ENCODE assay signal across 23 cellular contexts in genomic region chr12:46898152-46898931, GRCh38.
DNase-seq lines count a peak whose midpoint lies in the region; ATAC-seq, FAIRE-seq and TF ChIP-seq lines count a peak whose summit lies in the region.
"Had no signal": no experiment of that assay in that cellular context is flagged by ENCODE, and none has a peak within 500 bp of the region (broad histone marks: within the 10 kb centered on the region; RNA-seq: fewer than 3 reads in every experiment).

No MANE protein-coding gene starts in this region.

- peaks cover 7 to 8% of the 10 kb centered on the region in 2 donors for H3K9me3 Mint-ChIP-seq in activated T-cell treated with anti-CD3 and anti-CD28 coated beads, Interleukin-2, amount 50 U/mL, for 72 hours
- H3K9me3 Mint-ChIP-seq in activated T-cell treated with anti-CD3 and anti-CD28 coated beads, Interleukin-2, amount 50 U/mL, for 4 hours = peaks cover 6% of the 10 kb centered on the region
- no peaks in the 10 kb centered on the region for H3K9me3 Mint-ChIP-seq in astrocyte (ENCODE audit: unreplicated experiment)

- H3K9ac ChIP-seq in astrocyte (ENCODE audit: low read length) = no peak overlapping the region
- H3K9ac ChIP-seq: BLaER1 treated with 17β-estradiol and CSF1 and Interleukin-3, amounts not matched to agents 10 nM and 100 nM; GM23248 had no signal

- peak; percentile 63 for FAIRE-seq in astrocyte (lab: Jason Lieb, UNC)
- FAIRE-seq: G401.6, GM12892, H1 had no signal

- no peak overlapping the region for H3K27ac ChIP-seq in astrocyte (ENCODE audit: low read depth, low read length)
- H3K27ac ChIP-seq: 22Rv1; BLaER1 treated with 17β-estradiol and CSF1 and Interleukin-3, amounts not matched to agents 10 nM and 100 nM; GM23248 had no signal

- peak overlapping the region; percentile 20 for H3K27ac Mint-ChIP-seq in activated T-cell treated with anti-CD3 and anti-CD28 coated beads, Interleukin-2, amount 50 U/mL, for 72 hours
- H3K27ac Mint-ChIP-seq in astrocyte (ENCODE audit: unreplicated experiment) = no peak overlapping the region
- H3K27ac Mint-ChIP-seq: CD14-positive monocyte; CD4-positive, alpha-beta memory T cell had no signal

- H3K4me1 Mint-ChIP-seq in activated T-cell treated with anti-CD3 and anti-CD28 coated beads, Interleukin-2, amount 50 U/mL, for 72 hours (ENCODE audit: low read depth) = peaks cover 29% of the 10 kb centered on the region
- peaks cover 25% of the 10 kb centered on the region for H3K4me1 Mint-ChIP-seq in activated T-cell treated with anti-CD3 and anti-CD28 coated beads, Interleukin-2, amount 50 U/mL, for 4 hours (ENCODE audit: low read depth)
- H3K4me1 Mint-ChIP-seq in astrocyte (ENCODE audit: low read depth, unreplicated experiment) = no peaks in the 10 kb centered on the region
- H3K4me1 Mint-ChIP-seq: CD14-positive monocyte had no signal

- H3K4me3 ChIP-seq in astrocyte (ENCODE audit: insufficient read depth, low read depth, low read length) = no peak overlapping the region
- H3K4me3 ChIP-seq: BLaER1 treated with 17β-estradiol and CSF1 and Interleukin-3, amounts not matched to agents 10 nM and 100 nM; GM23248 had no signal

- H3K4me2 ChIP-seq in astrocyte (ENCODE audit: low read length) = no peak overlapping the region
- H3K4me2 ChIP-seq: BLaER1 treated with 17β-estradiol and CSF1 and Interleukin-3, amounts not matched to agents 10 nM and 100 nM had no signal

- peaks cover 17% of the 10 kb centered on the region for H3K27me3 Mint-ChIP-seq in activated T-cell treated with anti-CD3 and anti-CD28 coated beads, Interleukin-2, amount 50 U/mL, for 72 hours (ENCODE audit: low read depth)
- H3K27me3 Mint-ChIP-seq in activated T-cell treated with anti-CD3 and anti-CD28 coated beads, Interleukin-2, amount 50 U/mL, for 4 hours (ENCODE audit: low read depth) = peaks cover 6% of the 10 kb centered on the region
- no peaks in the 10 kb centered on the region for H3K27me3 Mint-ChIP-seq in astrocyte (ENCODE audit: low read depth, unreplicated experiment)

- H3K79me2 ChIP-seq in astrocyte (ENCODE audit: insufficient read depth, low read length) = no peaks in the 10 kb centered on the region

- ATAC-seq in activated T-cell treated with anti-CD3 and anti-CD28 coated beads, Interleukin-2, amount 50 U/mL, for 72 hours (replicated peaks in 1 of 2) = no peak
- no peak for ATAC-seq in activated T-cell treated with anti-CD3 and anti-CD28 coated beads, Interleukin-2, amount 50 U/mL, for 4 hours

- no peaks in the 10 kb centered on the region for H4K20me1 ChIP-seq in astrocyte (ENCODE audit: insufficient read depth, low read length)
- H4K20me1 ChIP-seq: BLaER1 treated with 17β-estradiol and CSF1 and Interleukin-3, amounts not matched to agents 10 nM and 100 nM had no signal

- H3K9me3 ChIP-seq in astrocyte (ENCODE audit: insufficient read depth, low read depth, low read length) = no peaks in the 10 kb centered on the region
- H3K9me3 ChIP-seq: BE2C had no signal

- H3K36me3 Mint-ChIP-seq in activated T-cell treated with anti-CD3 and anti-CD28 coated beads, Interleukin-2, amount 50 U/mL, for 72 hours (ENCODE audit: insufficient read depth in 2 of 2) = peaks cover 1 to 7% of the 10 kb centered on the region in 2 donors
- H3K36me3 Mint-ChIP-seq in activated T-cell treated with anti-CD3 and anti-CD28 coated beads, Interleukin-2, amount 50 U/mL, for 4 hours (ENCODE audit: insufficient read depth) = no peaks in the 10 kb centered on the region
- H3K36me3 Mint-ChIP-seq in astrocyte (ENCODE audit: low read depth, unreplicated experiment) = no peaks in the 10 kb centered on the region
- H3K36me3 Mint-ChIP-seq: CD14-positive monocyte; CD4-positive, alpha-beta memory T cell had no signal

- TF ChIP-seq CTCF in astrocyte (IDR thresholded peaks at IDR 0.05; ENCODE audit: insufficient read depth, low read depth, low read length) = no peak

- H3K4me1 ChIP-seq in astrocyte (ENCODE audit: insufficient read depth, low read length) = no peaks in the 10 kb centered on the region
- H3K4me1 ChIP-seq: BE2C; BLaER1 treated with 17β-estradiol and CSF1 and Interleukin-3, amounts not matched to agents 10 nM and 100 nM had no signal

- H3K4me3 Mint-ChIP-seq in activated T-cell treated with anti-CD3 and anti-CD28 coated beads, Interleukin-2, amount 50 U/mL, for 72 hours = peak overlapping the region in 1 of 2 donors; percentile 14
- no peak overlapping the region for H3K4me3 Mint-ChIP-seq in activated T-cell treated with anti-CD3 and anti-CD28 coated beads, Interleukin-2, amount 50 U/mL, for 4 hours
- H3K4me3 Mint-ChIP-seq in astrocyte (ENCODE audit: unreplicated experiment) = no peak overlapping the region
- H3K4me3 Mint-ChIP-seq: CD14-positive monocyte; CD4-positive, alpha-beta memory T cell had no signal

- DNase-seq in activated T-cell treated with anti-CD3 and anti-CD28 coated beads, Interleukin-2, amount 50 U/mL, for 72 hours = no peak
- no peak for DNase-seq in activated T-cell treated with anti-CD3 and anti-CD28 coated beads, Interleukin-2, amount 50 U/mL, for 4 hours
- DNase-seq in M059J (ENCODE audit: low read depth) (peak; percentile 54), astrocyte (ENCODE audit: low read depth) (no peak), inferior parietal cortex (ENCODE audit: extremely low spot score) (no peak), NCI-H187 (lab: John Stamatoyannopoulos, UW) (no peak)
- DNase-seq: ACHN, AML-193, BE2C, Calu3, COR-L47, DMS53, DMS79 treated with DMSO at 0.1 percent for 48 hours, GM23248, H7, HCEC 1CT had no signal

- no peak overlapping the region for H2AFZ ChIP-seq in astrocyte (ENCODE audit: low read depth, low read length)
- H2AFZ ChIP-seq: GM23248 had no signal

- no peaks in the 10 kb centered on the region for H3K36me3 ChIP-seq in astrocyte (ENCODE audit: insufficient read depth, low read length)
- H3K36me3 ChIP-seq: BE2C; BLaER1 treated with 17β-estradiol and CSF1 and Interleukin-3, amounts not matched to agents 10 nM and 100 nM had no signal

- no peaks in the 10 kb centered on the region for H3K27me3 ChIP-seq in astrocyte (ENCODE audit: insufficient read depth, low read length)
- H3K27me3 ChIP-seq: BE2C; BLaER1 treated with 17β-estradiol and CSF1 and Interleukin-3, amounts not matched to agents 10 nM and 100 nM had no signal
